Comparison of ENCODE assay signal across 10 cellular contexts in genomic region chr9:75893096-75893495, GRCh38. TPM values are rescaled to one million over a fixed set of nuclear protein-coding genes. Genes with fewer than 3 reads are reported as not detected.
DNase-seq lines count a peak whose midpoint lies in the region; ATAC-seq, FAIRE-seq and TF ChIP-seq lines count a peak whose summit lies in the region.
"Had no signal": no experiment of that assay in that cellular context is flagged by ENCODE, and none has a peak within 500 bp of the region (broad histone marks: within the 10 kb centered on the region; RNA-seq: fewer than 3 reads in every experiment).

No MANE protein-coding gene starts in this region.

- DNase-seq in H7: no peak
- DNase-seq in activated CD8-positive, alpha-beta T cell treated with anti-CD3 and anti-CD28 coated beads for 36 hours: no peak
- DNase-seq in gastrocnemius medialis: no peak
- no peak for DNase-seq in head of caudate nucleus
- no peak for DNase-seq in T-helper 9 cell
- no peak for DNase-seq in GM12891 (ENCODE audit: insufficient read length, low spot score)
- no peak for DNase-seq in effector memory CD8-positive, alpha-beta T cell
- DNase-seq: OCI-M1 had no signal

- H3K4me1 ChIP-seq in gastrocnemius medialis: peaks cover 14 to 30% of the 10 kb centered on the region in 2 donors

- peaks cover 47% of the 10 kb centered on the region for H3K4me1 Mint-ChIP-seq in activated CD8-positive, alpha-beta T cell treated with anti-CD3 and anti-CD28 coated beads for 36 hours (ENCODE audit: low read depth)
- H3K4me1 Mint-ChIP-seq in effector memory CD8-positive, alpha-beta T cell (ENCODE audit: low read depth in 2 of 2): peaks cover 16 to 22% of the 10 kb centered on the region in 2 donors

- H3K9me3 Mint-ChIP-seq in activated CD8-positive, alpha-beta T cell treated with anti-CD3 and anti-CD28 coated beads for 36 hours: no peaks in the 10 kb centered on the region
- no peaks in the 10 kb centered on the region for H3K9me3 Mint-ChIP-seq in effector memory CD8-positive, alpha-beta T cell

- H3K27me3 ChIP-seq in H7 (ENCODE audit: control insufficient read depth, insufficient read depth, low read length) (peaks cover 17% of the 10 kb centered on the region), gastrocnemius medialis (peaks cover 0 to 11% (median 10%) of the 10 kb centered on the region in 3 donors)

- H3K9me3 ChIP-seq in gastrocnemius medialis: no peaks in the 10 kb centered on the region

- in situ Hi-C loops in gastrocnemius medialis (cut with MboI; ENCODE audit: low sequenced_read_pairs in 4 of 4): no loop called here

- POLR2A ChIA-PET in activated CD8-positive, alpha-beta T cell treated with anti-CD3 and anti-CD28 coated beads for 36 hours (lab: Charles Lee): interaction anchor here (0.6 kb wide), 1 partner anchor 715 kb away, joined by 3 read pairs; no protein-coding TSS in a partner anchor

- H3K27ac ChIP-seq in gastrocnemius medialis: no peak overlapping the region

- TF ChIP-seq POLR2A in gastrocnemius medialis (IDR thresholded peaks at IDR 0.05) (no peak), GM12891 (IDR thresholded peaks at IDR 0.05; ENCODE audit: low read depth, low read length) (no peak)

- H3K36me3 Mint-ChIP-seq in activated CD8-positive, alpha-beta T cell treated with anti-CD3 and anti-CD28 coated beads for 36 hours (ENCODE audit: low read depth): no peaks in the 10 kb centered on the region
- H3K36me3 Mint-ChIP-seq in effector memory CD8-positive, alpha-beta T cell (ENCODE audit: insufficient read depth): peaks cover 10% of the 10 kb centered on the region

- peak overlapping the region; percentile 31 for H3K27ac Mint-ChIP-seq in activated CD8-positive, alpha-beta T cell treated with anti-CD3 and anti-CD28 coated beads for 36 hours
- H3K27ac Mint-ChIP-seq in effector memory CD8-positive, alpha-beta T cell: no peak overlapping the region

- ATAC-seq in activated CD8-positive, alpha-beta T cell treated with anti-CD3 and anti-CD28 coated beads for 36 hours: no peak
- no peak for ATAC-seq in gastrocnemius medialis
- no peak for ATAC-seq in effector memory CD8-positive, alpha-beta T cell (replicated peaks)
- ATAC-seq: left lobe of liver had no signal

- peak overlapping the region; percentile 95 for H3K4me3 Mint-ChIP-seq in activated CD8-positive, alpha-beta T cell treated with anti-CD3 and anti-CD28 coated beads for 36 hours
- H3K4me3 Mint-ChIP-seq in effector memory CD8-positive, alpha-beta T cell: no peak overlapping the region

- no peaks in the 10 kb centered on the region for H3K27me3 Mint-ChIP-seq in activated CD8-positive, alpha-beta T cell treated with anti-CD3 and anti-CD28 coated beads for 36 hours
- H3K27me3 Mint-ChIP-seq in effector memory CD8-positive, alpha-beta T cell: peaks cover 38 to 39% of the 10 kb centered on the region in 2 donors

- CTCF ChIA-PET in activated CD8-positive, alpha-beta T cell treated with anti-CD3 and anti-CD28 coated beads for 36 hours (lab: Charles Lee): no interaction called here

- peak overlapping the region; percentile 93 for H3K4me3 ChIP-seq in H7 (ENCODE audit: insufficient read depth, low read depth, low read length)
- H3K4me3 ChIP-seq in iPS-11a (ENCODE audit: low read depth, low read length): peak overlapping the region; percentile 70
- peak overlapping the region in 3 of 4 donors; percentile 66 to 82 (median 77) for H3K4me3 ChIP-seq in gastrocnemius medialis

- no peak for TF ChIP-seq CTCF in activated CD8-positive, alpha-beta T cell treated with anti-CD3 and anti-CD28 coated beads for 36 hours (IDR thresholded peaks at IDR 0.05)
- no peak for TF ChIP-seq CTCF in gastrocnemius medialis (IDR thresholded peaks at IDR 0.05 in 4 of 5, conservative IDR thresholded peaks at IDR 0.05 in 1 of 5)

- intact Hi-C loops in activated CD8-positive, alpha-beta T cell treated with anti-CD3 and anti-CD28 coated beads for 36 hours (cut with micrococcal nuclease): loop anchor here (5.0 kb wide), 1 partner anchor 129 kb away; no protein-coding TSS in a partner anchor
- intact Hi-C loops in gastrocnemius medialis (cut with DNase I; ENCODE audit: low total_unique reads) (no loop called here), head of caudate nucleus (cut with DNase I) (no loop called here)

- no peak for FAIRE-seq in GM12891 (lab: Jason Lieb, UNC)

- no peaks in the 10 kb centered on the region for H3K36me3 ChIP-seq in H7 (replicated peaks; ENCODE audit: control insufficient read depth, insufficient read depth, low read length)
- no peaks in the 10 kb centered on the region for H3K36me3 ChIP-seq in gastrocnemius medialis

TF ChIP-seq in GM12891, 5 proteins besides CTCF, POLR2A, EP300 and RAD21:
- no peak for TF ChIP-seq TAF1 (IDR thresholded peaks at IDR 0.05; ENCODE audit: low read depth, low read length)
- TF ChIP-seq POLR2AphosphoS5 (IDR thresholded peaks at IDR 0.05; ENCODE audit: low read depth, low read length): no peak
- TF ChIP-seq SPI1 (IDR thresholded peaks at IDR 0.05; ENCODE audit: low read depth, low read length): no peak
- no peak for TF ChIP-seq POU2F2 (IDR thresholded peaks at IDR 0.05; ENCODE audit: low read depth, low read length)
- no peak for TF ChIP-seq PAX5 (IDR thresholded peaks at IDR 0.05; ENCODE audit: insufficient read depth, low read length, severe bottlenecking)

RNA-seq across cellular contexts. Expression of gene PCSK5, which starts 2.6 kb away (rescaled TPM):
- total RNA-seq in H7 (2014; rRNA removed; shearing (Covaris generic)): 10.1 and 12.6 TPM in 2 replicates
- 1 to 10 TPM; 4.7 to 5.2 TPM for total RNA-seq in activated CD8-positive, alpha-beta T cell treated with anti-CD3 and anti-CD28 coated beads for 36 hours
- total RNA-seq in gastrocnemius medialis: 1 to 10 TPM; 1.3 to 8.3 (median 3.2) TPM
- polyA plus RNA-seq in GM12891 (2012; ENCODE audit: low read depth, missing spikeins): not detected
